ENCODE assay signal across 20 cellular contexts in genomic region chr12:121953293-121953692, GRCh38.
"Had no signal": no experiment of that assay in that cellular context is flagged by ENCODE, and none has a peak within 500 bp of the region (broad histone marks: within the 10 kb centered on the region; RNA-seq: fewer than 3 reads in every experiment).

No MANE protein-coding gene starts in this region.

- H3K4me2 ChIP-seq: SK-N-SH had no signal

- H3K9ac ChIP-seq: SK-N-SH had no signal

- FAIRE-seq: HTR-8/SVneo, RCC 7860 had no signal

- H3K27ac ChIP-seq: HL-60 had no signal

- DNase-seq: Kasumi-1, KG1, MM.1S, NCI-H1092 treated with DMSO at 0.1 percent for 48 hours, NCI-H1436, NCI-H187, NCI-H2029, NCI-H2081 treated with DMSO at 0.1 percent for 48 hours, NCI-H2171, NCI-H226, NCI-H446, NCI-H510A, NCI-H524 treated with DMSO at 0.1 percent for 48 hours, RPMI8226, SHP77, SK-N-SH, SW 1271 had no signal
